Comparison of ENCODE assay signal across 11 cellular contexts in genomic region chr4:101014417-101014816, GRCh38.
DNase-seq lines count a peak whose midpoint lies in the region; ATAC-seq, FAIRE-seq and TF ChIP-seq lines count a peak whose summit lies in the region.
"Had no signal": no experiment of that assay in that cellular context is flagged by ENCODE, and none has a peak within 500 bp of the region (broad histone marks: within the 10 kb centered on the region; RNA-seq: fewer than 3 reads in every experiment).

No MANE protein-coding gene starts in this region.

- no peak for TF ChIP-seq POLR2A in GM12892 (IDR thresholded peaks at IDR 0.05; ENCODE audit: low read depth, low read length)

- intact Hi-C loops in colonic mucosa (cut with DNase I), result no loop called here

- TF ChIP-seq CTCF in colonic mucosa (IDR thresholded peaks at IDR 0.05), result no peak

- peak; percentile 36 for ATAC-seq in GM19452 (IDR thresholded peaks at IDR 0.05; ENCODE audit: unreplicated experiment)
- ATAC-seq in HG02884 (IDR thresholded peaks at IDR 0.05; ENCODE audit: unreplicated experiment), result peak; percentile 43
- peak; percentile 27 for ATAC-seq in HG03575 (IDR thresholded peaks at IDR 0.05; ENCODE audit: extremely low read depth, insufficient number of reproducible peaks, low FRiP score, unreplicated experiment)
- ATAC-seq: PC-3 had no signal

- no peak for DNase-seq in GM12892 (ENCODE audit: insufficient read length)
- DNase-seq in occipital lobe (lab: John Stamatoyannopoulos, UW), result no peak
- DNase-seq in SW480 (ENCODE audit: low spot score), result no peak
- DNase-seq in C1 segment of cervical spinal cord (lab: John Stamatoyannopoulos, UW), result no peak
- DNase-seq in colonic mucosa, result no peak
- DNase-seq: activated effector memory CD4-positive, alpha-beta T cell treated with anti-CD3 and anti-CD28 coated beads, Interleukin-2, amount 50 U/mL, for 16 hours; PC-3 had no signal

- FAIRE-seq in GM12892 (lab: Jason Lieb, UNC), result peak; percentile 81

- H3K36me3 ChIP-seq in colonic mucosa, result no peaks in the 10 kb centered on the region

- H3K4me3 ChIP-seq in colonic mucosa, result no peak overlapping the region
- H3K4me3 ChIP-seq: lung had no signal

- no peaks in the 10 kb centered on the region for H3K4me1 ChIP-seq in colonic mucosa

- no peak overlapping the region for H3K27ac ChIP-seq in colonic mucosa

- no peaks in the 10 kb centered on the region for H3K9me3 ChIP-seq in colonic mucosa

- H3K9ac ChIP-seq in colonic mucosa (ENCODE audit: low read depth in 2 of 2, low read length in 2 of 2), result no peak overlapping the region

- H3K27me3 ChIP-seq in colonic mucosa, result no peaks in the 10 kb centered on the region
